Comparison of ENCODE assay signal across 1 cellular context in the genomic region with DNA sequence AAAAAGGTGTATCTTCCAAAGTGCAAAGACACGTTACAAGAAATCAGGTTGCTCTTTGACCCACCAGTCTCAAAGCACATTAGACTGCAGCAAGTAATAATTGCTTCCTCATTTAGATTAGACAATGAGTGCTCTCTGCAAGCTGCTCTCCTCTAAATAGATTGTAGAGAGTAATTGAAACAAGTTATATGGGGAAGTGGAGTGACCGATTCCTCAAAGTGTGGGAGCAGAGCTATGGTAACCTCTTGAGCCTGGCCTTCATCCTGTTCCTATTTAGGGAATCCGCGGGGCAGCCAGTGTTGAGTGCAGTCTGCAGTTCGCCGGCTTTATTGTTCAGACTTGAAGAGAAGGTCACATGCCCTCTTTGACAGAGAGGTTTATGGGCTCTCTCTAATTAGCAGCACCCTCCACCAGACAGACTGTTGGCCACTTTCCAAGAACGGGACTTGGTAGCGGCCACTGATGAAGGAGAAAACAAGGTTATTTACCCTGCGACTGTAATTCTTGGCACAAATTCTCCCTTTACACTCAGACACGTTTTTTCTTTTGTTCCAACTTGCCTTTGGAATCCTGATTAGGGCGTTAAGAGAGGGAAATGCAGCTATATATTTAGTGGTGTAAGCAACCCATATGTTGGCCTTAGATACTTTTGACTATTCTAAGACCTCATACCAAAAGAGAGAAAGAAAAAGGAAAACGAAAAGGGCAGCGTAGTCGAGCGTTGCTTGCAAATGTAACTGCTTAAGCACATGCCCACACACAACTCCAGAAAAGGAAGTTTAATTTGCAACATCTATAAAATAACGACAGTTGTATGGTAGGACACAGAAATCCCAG.
TF ChIP-seq lines count a peak whose summit lies in the region.

No MANE protein-coding gene starts in this region.

TF ChIP-seq in K562, 482 proteins besides CTCF, POLR2A, EP300 and RAD21 (continued from another document and continues in another):
- TF ChIP-seq, protein P1, sequence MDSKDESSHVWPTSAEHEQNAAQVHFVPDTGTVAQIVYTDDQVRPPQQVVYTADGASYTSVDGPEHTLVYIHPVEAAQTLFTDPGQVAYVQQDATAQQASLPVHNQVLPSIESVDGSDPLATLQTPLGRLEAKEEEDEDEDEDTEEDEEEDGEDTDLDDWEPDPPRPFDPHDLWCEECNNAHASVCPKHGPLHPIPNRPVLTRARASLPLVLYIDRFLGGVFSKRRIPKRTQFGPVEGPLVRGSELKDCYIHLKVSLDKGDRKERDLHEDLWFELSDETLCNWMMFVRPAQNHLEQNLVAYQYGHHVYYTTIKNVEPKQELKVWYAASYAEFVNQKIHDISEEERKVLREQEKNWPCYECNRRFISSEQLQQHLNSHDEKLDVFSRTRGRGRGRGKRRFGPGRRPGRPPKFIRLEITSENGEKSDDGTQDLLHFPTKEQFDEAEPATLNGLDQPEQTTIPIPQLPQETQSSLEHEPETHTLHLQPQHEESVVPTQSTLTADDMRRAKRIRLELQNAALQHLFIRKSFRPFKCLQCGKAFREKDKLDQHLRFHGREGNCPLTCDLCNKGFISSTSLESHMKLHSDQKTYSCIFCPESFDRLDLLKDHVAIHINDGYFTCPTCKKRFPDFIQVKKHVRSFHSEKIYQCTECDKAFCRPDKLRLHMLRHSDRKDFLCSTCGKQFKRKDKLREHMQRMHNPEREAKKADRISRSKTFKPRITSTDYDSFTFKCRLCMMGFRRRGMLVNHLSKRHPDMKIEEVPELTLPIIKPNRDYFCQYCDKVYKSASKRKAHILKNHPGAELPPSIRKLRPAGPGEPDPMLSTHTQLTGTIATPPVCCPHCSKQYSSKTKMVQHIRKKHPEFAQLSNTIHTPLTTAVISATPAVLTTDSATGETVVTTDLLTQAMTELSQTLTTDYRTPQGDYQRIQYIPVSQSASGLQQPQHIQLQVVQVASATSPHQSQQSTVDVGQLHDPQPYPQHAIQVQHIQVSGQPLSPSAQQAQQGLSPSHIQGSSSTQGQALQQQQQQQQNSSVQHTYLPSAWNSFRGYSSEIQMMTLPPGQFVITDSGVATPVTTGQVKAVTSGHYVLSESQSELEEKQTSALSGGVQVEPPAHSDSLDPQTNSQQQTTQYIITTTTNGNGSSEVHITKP (IDR thresholded peaks at IDR 0.05; ENCODE audit: partially characterized antibody), result peak; percentile 68
- TF ChIP-seq NFIX (CRISPR knock-in tag; IDR thresholded peaks at IDR 0.05; ENCODE audit: low read depth) (peak; percentile 22; the same call in 1 of the 2 replicates), MTF1 (CRISPR knock-in tag; IDR thresholded peaks at IDR 0.05; ENCODE audit: borderline replicate concordance) (no peak), PREB (CRISPR knock-in tag; IDR thresholded peaks at IDR 0.05) (0 out of 2 replicates have a peak, but pooled peaks have one; percentile 41), CC2D1A (IDR thresholded peaks at IDR 0.05) (no peak), ZNF318 (IDR thresholded peaks at IDR 0.05; ENCODE audit: borderline replicate concordance in 1 of 2, low read depth in 1 of 2) (no peak), PHTF2 (CRISPR knock-in tag; IDR thresholded peaks at IDR 0.05) (no peak), SRSF1 (IDR thresholded peaks at IDR 0.05; ENCODE audit: low read depth, low read length) (no peak), ZBTB17 (CRISPR knock-in tag; IDR thresholded peaks at IDR 0.05) (0 out of 2 replicates have a peak, but pooled peaks have one; percentile 27), ZNF184 (CRISPR knock-in tag; IDR thresholded peaks at IDR 0.05) (no peak), HMGN3 (IDR thresholded peaks at IDR 0.05; ENCODE audit: borderline replicate concordance, extremely low read depth, insufficient read length, low read depth, low read length) (no peak), ETV6 (IDR thresholded peaks at IDR 0.05; ENCODE audit: borderline replicate concordance in 1 of 2, low read depth in 2 of 2, low read length in 1 of 2) (no peak), ETV6 (CRISPR knock-in tag; IDR thresholded peaks at IDR 0.05; ENCODE audit: borderline replicate concordance) (no peak), CREB5 (CRISPR knock-in tag; IDR thresholded peaks at IDR 0.05) (no peak), GTF2E2 (tag; IDR thresholded peaks at IDR 0.05) (no peak), UBTF (IDR thresholded peaks at IDR 0.05; ENCODE audit: borderline replicate concordance in 1 of 2, low read depth in 2 of 2, low read length in 2 of 2) (no peak), ZFP1 (CRISPR knock-in tag; IDR thresholded peaks at IDR 0.05) (0 out of 2 replicates have a peak, but pooled peaks have one; percentile 23), ZNF584 (CRISPR knock-in tag; IDR thresholded peaks at IDR 0.05; ENCODE audit: low read depth) (peak; percentile 53; the same call in 1 of the 2 replicates), THAP12 (CRISPR knock-in tag; IDR thresholded peaks at IDR 0.05) (no peak), ZNF197 (CRISPR knock-in tag; IDR thresholded peaks at IDR 0.05; ENCODE audit: low read depth) (no peak), ZNF12 (CRISPR knock-in tag; IDR thresholded peaks at IDR 0.05) (no peak)
- TF ChIP-seq, protein P2, sequence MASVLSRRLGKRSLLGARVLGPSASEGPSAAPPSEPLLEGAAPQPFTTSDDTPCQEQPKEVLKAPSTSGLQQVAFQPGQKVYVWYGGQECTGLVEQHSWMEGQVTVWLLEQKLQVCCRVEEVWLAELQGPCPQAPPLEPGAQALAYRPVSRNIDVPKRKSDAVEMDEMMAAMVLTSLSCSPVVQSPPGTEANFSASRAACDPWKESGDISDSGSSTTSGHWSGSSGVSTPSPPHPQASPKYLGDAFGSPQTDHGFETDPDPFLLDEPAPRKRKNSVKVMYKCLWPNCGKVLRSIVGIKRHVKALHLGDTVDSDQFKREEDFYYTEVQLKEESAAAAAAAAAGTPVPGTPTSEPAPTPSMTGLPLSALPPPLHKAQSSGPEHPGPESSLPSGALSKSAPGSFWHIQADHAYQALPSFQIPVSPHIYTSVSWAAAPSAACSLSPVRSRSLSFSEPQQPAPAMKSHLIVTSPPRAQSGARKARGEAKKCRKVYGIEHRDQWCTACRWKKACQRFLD (CRISPR knock-in tag; IDR thresholded peaks at IDR 0.05), result 0 out of 2 replicates have a peak, but pooled peaks have one; percentile 33
- TF ChIP-seq, protein P3, sequence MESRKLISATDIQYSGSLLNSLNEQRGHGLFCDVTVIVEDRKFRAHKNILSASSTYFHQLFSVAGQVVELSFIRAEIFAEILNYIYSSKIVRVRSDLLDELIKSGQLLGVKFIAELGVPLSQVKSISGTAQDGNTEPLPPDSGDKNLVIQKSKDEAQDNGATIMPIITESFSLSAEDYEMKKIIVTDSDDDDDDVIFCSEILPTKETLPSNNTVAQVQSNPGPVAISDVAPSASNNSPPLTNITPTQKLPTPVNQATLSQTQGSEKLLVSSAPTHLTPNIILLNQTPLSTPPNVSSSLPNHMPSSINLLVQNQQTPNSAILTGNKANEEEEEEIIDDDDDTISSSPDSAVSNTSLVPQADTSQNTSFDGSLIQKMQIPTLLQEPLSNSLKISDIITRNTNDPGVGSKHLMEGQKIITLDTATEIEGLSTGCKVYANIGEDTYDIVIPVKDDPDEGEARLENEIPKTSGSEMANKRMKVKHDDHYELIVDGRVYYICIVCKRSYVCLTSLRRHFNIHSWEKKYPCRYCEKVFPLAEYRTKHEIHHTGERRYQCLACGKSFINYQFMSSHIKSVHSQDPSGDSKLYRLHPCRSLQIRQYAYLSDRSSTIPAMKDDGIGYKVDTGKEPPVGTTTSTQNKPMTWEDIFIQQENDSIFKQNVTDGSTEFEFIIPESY (CRISPR knock-in tag; IDR thresholded peaks at IDR 0.05), result no peak
